Comparison of ENCODE assay signal across 23 cellular contexts in the genomic region with DNA sequence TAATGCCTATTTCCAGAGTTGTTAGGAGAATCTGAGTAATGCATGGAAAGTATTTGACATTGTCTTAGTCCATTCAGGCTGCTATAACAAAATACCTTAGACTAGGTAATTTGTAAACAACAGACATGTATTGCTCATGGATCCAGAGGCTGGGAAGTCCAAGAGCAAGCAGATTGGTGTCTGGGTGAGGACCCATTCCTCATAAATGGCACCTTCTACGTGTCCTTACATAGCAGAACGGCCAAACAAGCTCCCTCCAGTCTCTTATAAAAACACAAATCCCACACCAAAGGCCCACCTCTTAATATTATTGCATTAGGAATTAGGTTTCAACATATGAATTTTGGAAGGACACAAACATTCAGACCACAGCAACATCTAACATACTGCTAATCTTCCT. TPM values are rescaled to one million over a fixed set of nuclear protein-coding genes. Genes with fewer than 3 reads are reported as not detected.
DNase-seq lines count a peak whose midpoint lies in the region; ATAC-seq, FAIRE-seq and TF ChIP-seq lines count a peak whose summit lies in the region.
"Had no signal": no experiment of that assay in that cellular context is flagged by ENCODE, and none has a peak within 500 bp of the region (broad histone marks: within the 10 kb centered on the region; RNA-seq: fewer than 3 reads in every experiment).

No MANE protein-coding gene starts in this region.

- in situ Hi-C loops in mammary epithelial cell (cut with MboI; ENCODE audit: low sequenced_read_pairs in 2 of 2) (no loop called here), HepG2 (cut with HindIII; ENCODE audit: extremely low pct_ligation_motif_present, low pct_unique_long_range_greater_than_20kb) (no loop called here), transverse colon (cut with MboI; ENCODE audit: low pct_ligation_motif_present in 1 of 4, low pct_unique_long_range_greater_than_20kb in 1 of 4, low sequenced_read_pairs in 3 of 4) (no loop called here)

- H3K9me3 ChIP-seq in breast epithelium, result no peaks in the 10 kb centered on the region
- no peaks in the 10 kb centered on the region for H3K9me3 ChIP-seq in mammary epithelial cell (replicated peaks; ENCODE audit: insufficient read depth, low read length)
- no peaks in the 10 kb centered on the region for H3K9me3 ChIP-seq in HepG2 (ENCODE audit: low read length)
- no peaks in the 10 kb centered on the region for H3K9me3 ChIP-seq in right lobe of liver
- no peaks in the 10 kb centered on the region for H3K9me3 ChIP-seq in transverse colon
- H3K9me3 ChIP-seq: Caco-2 had no signal

- H3K4me2 ChIP-seq in mammary epithelial cell (ENCODE audit: insufficient read depth, low read depth, low read length), result no peak overlapping the region
- H3K4me2 ChIP-seq in HepG2 (ENCODE audit: low read depth, low read length), result no peak overlapping the region
- H3K4me2 ChIP-seq: GM23338 had no signal

- CTCF ChIA-PET in mammary epithelial cell (lab: Charles Lee; ENCODE audit: low non-redundant PET) (no interaction called here), HepG2 (lab: Yijun Ruan, JAX; ENCODE audit: low intra/inter-chr PET ratio, low total read pairs) (no interaction called here)

- TF ChIP-seq EP300 in HepG2 (IDR thresholded peaks at IDR 0.05; ENCODE audit: low read depth in 2 of 2, low read length in 2 of 2) (no peak), HepG2 (CRISPR knock-in tag; IDR thresholded peaks at IDR 0.05; ENCODE audit: borderline replicate concordance) (no peak), transverse colon (IDR thresholded peaks at IDR 0.05; ENCODE audit: low read depth) (no peak)

- H3K27me3 Mint-ChIP-seq in mesothelial cell of epicardium (ENCODE audit: low read depth), result no peaks in the 10 kb centered on the region
- H3K27me3 Mint-ChIP-seq: B cell; CD4-positive, CD25-positive, alpha-beta regulatory T cell had no signal

- no peak for TF ChIP-seq CTCF in breast epithelium (IDR thresholded peaks at IDR 0.05)
- TF ChIP-seq CTCF in mammary epithelial cell (conservative IDR thresholded peaks at IDR 0.05 in 1 of 2, IDR thresholded peaks at IDR 0.05 in 1 of 2; ENCODE audit: extremely low read depth in 1 of 2, insufficient read depth in 1 of 2, low read depth in 1 of 2, low read length in 2 of 2), result no peak
- TF ChIP-seq CTCF in HepG2 (CRISPR knock-in tag; IDR thresholded peaks at IDR 0.05), result no peak
- no peak for TF ChIP-seq CTCF in right lobe of liver (IDR thresholded peaks at IDR 0.05)
- TF ChIP-seq CTCF in mesothelial cell of epicardium (IDR thresholded peaks at IDR 0.05; ENCODE audit: unreplicated experiment), result no peak
- no peak for TF ChIP-seq CTCF in transverse colon (IDR thresholded peaks at IDR 0.05)

- 97% methylated on average over 2 of the region's 2 CpGs for WGBS in mammary epithelial cell (ENCODE audit: low coverage, missing lambda C conversion rate)
- WGBS in HepG2 (ENCODE audit: low lambda C conversion rate), result 3% methylated on average over 2 of the region's 2 CpGs
- WGBS in right lobe of liver (ENCODE audit: insufficient coverage, low coverage, low lambda C conversion rate, missing lambda C conversion rate), result 79% methylated on average over 2 of the region's 2 CpGs
- WGBS in transverse colon (ENCODE audit: low coverage in 1 of 2), 2 donors, result 89 to 100% methylated on average over 2 of the region's 2 CpGs

- DNase-seq in breast epithelium (ENCODE audit: low spot score in 2 of 2), result no peak
- DNase-seq in mammary epithelial cell, result no peak
- DNase-seq in HepG2 (ENCODE audit: low spot score), result no peak
- no peak for DNase-seq in right lobe of liver
- DNase-seq in mesothelial cell of epicardium (ENCODE audit: low spot score in 2 of 2, unreplicated experiment in 2 of 2), result no peak
- DNase-seq in transverse colon, result no peak
- no peak for DNase-seq in substantia nigra (lab: John Stamatoyannopoulos, UW)
- DNase-seq: Caco-2; CD4-positive, CD25-positive, alpha-beta regulatory T cell; CD8-positive, alpha-beta T cell; DMS153; DND-41; H9; HFFc6 had no signal

- H2AFZ ChIP-seq in mammary epithelial cell (ENCODE audit: low read depth, low read length) (no peak overlapping the region), HepG2 (ENCODE audit: low read length) (no peak overlapping the region)
- H2AFZ ChIP-seq: GM23338 had no signal

- ATAC-seq in HepG2, result no peak
- no peak for ATAC-seq in right lobe of liver
- no peak for ATAC-seq in GM21526 (IDR thresholded peaks at IDR 0.05; ENCODE audit: low FRiP score, unreplicated experiment)
- ATAC-seq: CD8-positive, alpha-beta T cell; GM23338; HCT116 had no signal

- peak overlapping the region; percentile 81 to 85 for H3K27ac ChIP-seq in breast epithelium
- no peak overlapping the region for H3K27ac ChIP-seq in mammary epithelial cell (ENCODE audit: insufficient read depth, low read depth, low read length)
- H3K27ac ChIP-seq in HepG2 (ENCODE audit: extremely low read length, insufficient read depth, low read length), result no peak overlapping the region
- no peak overlapping the region for H3K27ac ChIP-seq in right lobe of liver
- H3K27ac ChIP-seq in transverse colon, result peak overlapping the region; percentile 62 to 77 (median 70)
- H3K27ac ChIP-seq in substantia nigra (ENCODE audit: low read depth, low read length, poor library complexity, severe bottlenecking), result no peak overlapping the region
- H3K27ac ChIP-seq: 22Rv1, BLaER1 had no signal

- H4K20me1 ChIP-seq in mammary epithelial cell (ENCODE audit: insufficient read depth, low read length) (no peaks in the 10 kb centered on the region), HepG2 (ENCODE audit: insufficient read depth, low read length) (no peaks in the 10 kb centered on the region)
- H4K20me1 ChIP-seq: BLaER1 had no signal

- BruUV-seq in mammary epithelial cell (replicated peaks; lab: Mats Ljungman, UMichigan) (no TSS peak), HepG2 (replicated peaks; lab: Mats Ljungman, UMichigan) (no TSS peak)

- no peak for FAIRE-seq in HepG2 (lab: Jason Lieb, UNC)
- FAIRE-seq: A204.1, G401.6, GM12892 had no signal

- H3K4me1 ChIP-seq in breast epithelium, result peaks cover 0 to 9% of the 10 kb centered on the region in 2 donors
- H3K4me1 ChIP-seq in mammary epithelial cell (ENCODE audit: insufficient read depth, low read length), result peaks cover 14% of the 10 kb centered on the region
- no peaks in the 10 kb centered on the region for H3K4me1 ChIP-seq in HepG2 (ENCODE audit: insufficient read depth, low read length)
- no peaks in the 10 kb centered on the region for H3K4me1 ChIP-seq in right lobe of liver
- peaks cover 16 to 42% (median 23%) of the 10 kb centered on the region in 4 donors for H3K4me1 ChIP-seq in transverse colon
- H3K4me1 ChIP-seq: Caco-2 had no signal

- no peak overlapping the region for H3K4me3 ChIP-seq in breast epithelium
- H3K4me3 ChIP-seq in mammary epithelial cell (replicated peaks in 1 of 3; ENCODE audit: insufficient read depth in 1 of 3, low read depth in 2 of 3, low read length in 3 of 3), result no peak overlapping the region
- H3K4me3 ChIP-seq in HepG2 (replicated peaks in 1 of 3; ENCODE audit: insufficient read depth in 1 of 3, low read depth in 2 of 3, low read length in 3 of 3), result no peak overlapping the region
- no peak overlapping the region for H3K4me3 ChIP-seq in right lobe of liver
- no peak overlapping the region for H3K4me3 ChIP-seq in transverse colon
- H3K4me3 ChIP-seq: BLaER1, GM23338 had no signal

- TF ChIP-seq RAD21 in HepG2 (CRISPR knock-in tag; IDR thresholded peaks at IDR 0.05), result no peak

- H3K27me3 ChIP-seq in breast epithelium (no peaks in the 10 kb centered on the region), mammary epithelial cell (ENCODE audit: insufficient read depth, low read length) (no peaks in the 10 kb centered on the region), HepG2 (ENCODE audit: control insufficient read depth in 1 of 2, insufficient read depth in 2 of 2, low read length in 2 of 2) (no peaks in the 10 kb centered on the region; a peak in 2 of 5 replicates), right lobe of liver (no peaks in the 10 kb centered on the region), transverse colon (no peaks in the 10 kb centered on the region)
- H3K27me3 ChIP-seq: BLaER1 had no signal

- no peak overlapping the region for H3K9ac ChIP-seq in mammary epithelial cell (ENCODE audit: insufficient read depth, low read length)
- no peak overlapping the region for H3K9ac ChIP-seq in HepG2 (ENCODE audit: insufficient read depth, low read depth, low read length)
- H3K9ac ChIP-seq: BLaER1 had no signal

- no peak overlapping the region for H3K4me3 Mint-ChIP-seq in mesothelial cell of epicardium
- H3K4me3 Mint-ChIP-seq: B cell; CD4-positive, CD25-positive, alpha-beta regulatory T cell; CD8-positive, alpha-beta T cell; GM23338; H9; HFFc6 had no signal

- H3K9me3 Mint-ChIP-seq in mesothelial cell of epicardium, result peaks cover 8% of the 10 kb centered on the region
- H3K9me3 Mint-ChIP-seq: HFFc6 had no signal

- H3K36me3 ChIP-seq in breast epithelium (no peaks in the 10 kb centered on the region), mammary epithelial cell (ENCODE audit: insufficient read depth, low read length) (no peaks in the 10 kb centered on the region), HepG2 (replicated peaks in 1 of 2; ENCODE audit: control insufficient read depth in 1 of 2, insufficient read depth in 2 of 2, low read length in 2 of 2) (no peaks in the 10 kb centered on the region; a peak in 1 of 5 replicates), right lobe of liver (no peaks in the 10 kb centered on the region), transverse colon (no peaks in the 10 kb centered on the region)

- peaks cover 18% of the 10 kb centered on the region for H3K79me2 ChIP-seq in mammary epithelial cell (ENCODE audit: insufficient read depth, low read length)
- no peaks in the 10 kb centered on the region for H3K79me2 ChIP-seq in HepG2 (ENCODE audit: insufficient read depth, low read length)

- POLR2A ChIA-PET in HepG2 (lab: Yijun Ruan, JAX), result no interaction called here

- TF ChIP-seq POLR2A in breast epithelium (IDR thresholded peaks at IDR 0.05), result no peak
- no peak for TF ChIP-seq POLR2A in HepG2 (IDR thresholded peaks at IDR 0.05; ENCODE audit: insufficient read depth in 1 of 2, low read depth in 2 of 2, low read length in 2 of 2)
- no peak for TF ChIP-seq POLR2A in right lobe of liver (IDR thresholded peaks at IDR 0.05)
- TF ChIP-seq POLR2A in transverse colon (IDR thresholded peaks at IDR 0.05), result no peak

- H3K36me3 Mint-ChIP-seq in mesothelial cell of epicardium, result peaks cover 22% of the 10 kb centered on the region

- peak overlapping the region; percentile 8 for H3K27ac Mint-ChIP-seq in mesothelial cell of epicardium
- H3K27ac Mint-ChIP-seq: B cell; CD8-positive, alpha-beta T cell; GM23338; H9; HFFc6 had no signal

- intact Hi-C loops in breast epithelium (cut with DNase I; ENCODE audit: low total_unique reads) (no loop called here), mammary epithelial cell (cut with micrococcal nuclease) (no loop called here), HepG2 (cut with micrococcal nuclease; ENCODE audit: unreplicated experiment) (no loop called here), right lobe of liver (cut with DNase I) (no loop called here), transverse colon (cut with DNase I; ENCODE audit: low total_unique reads) (no loop called here)

- H3K4me1 Mint-ChIP-seq in mesothelial cell of epicardium, result peaks cover 12% of the 10 kb centered on the region
- H3K4me1 Mint-ChIP-seq: B cell had no signal

- dilution Hi-C loops in mammary epithelial cell (cut with HindIII; ENCODE audit: low sequenced_read_pairs), result no loop called here

RNA-seq across cellular contexts. Expression of a gene that starts 30.2 kb away (rescaled TPM):
- total RNA-seq in breast epithelium, result 10 to 100 TPM; 10.9 to 38.6 (median 26.2) TPM
- total RNA-seq in mammary epithelial cell, result 1 to 10 TPM; 2.3 to 8.2 TPM
- 4.6 TPM for polyA plus RNA-seq in mammary epithelial cell
- polyA minus RNA-seq in mammary epithelial cell, result 12.7 TPM
- total RNA-seq in HepG2 (2016; rRNA removed; fragmentation: Illumina TruSeq; extraction: Trizol), result not detected in 2 replicates
- total RNA-seq in HepG2 (2016; cell fraction: cytosol; rRNA removed; fragmentation: Illumina TruSeq; extraction: Trizol; ENCODE audit: low read depth), result not detected in 2 replicates
- total RNA-seq in HepG2 (2016; cell fraction: insoluble cytoplasmic fraction; rRNA removed; fragmentation: Illumina TruSeq; extraction: Trizol), result 0.06 TPM in 1 of 2 replicates, not detected in the other
- total RNA-seq in HepG2 (2016; cell fraction: membrane; rRNA removed; fragmentation: Illumina TruSeq; extraction: Trizol), result not detected in 2 replicates
- not detected in 2 replicates for total RNA-seq in HepG2 (2016; cell fraction: nucleus; rRNA removed; fragmentation: Illumina TruSeq; extraction: Trizol)
- 0.04 TPM in 1 of 2 replicates, not detected in the other for polyA plus RNA-seq in HepG2 (2011; rRNA removed)
- polyA plus RNA-seq in HepG2 (2011; cell fraction: cytosol; rRNA removed), result not detected in 2 replicates
- polyA plus RNA-seq in HepG2 (2011; cell fraction: nucleus; rRNA removed), result not detected in 2 replicates
- not detected in 2 replicates for polyA plus RNA-seq in HepG2 (2012)
- polyA plus RNA-seq in HepG2 (2016; cell fraction: cytosol; fragmentation: Illumina TruSeq; extraction: Trizol; ENCODE audit: low read depth), result not detected in 2 replicates
- not detected in 2 replicates for polyA plus RNA-seq in HepG2 (2016; cell fraction: insoluble cytoplasmic fraction; fragmentation: Illumina TruSeq; extraction: Trizol; ENCODE audit: low read depth)
- not detected in 2 replicates for polyA plus RNA-seq in HepG2 (2016; cell fraction: membrane; fragmentation: Illumina TruSeq; extraction: Trizol; ENCODE audit: low read depth)
- polyA plus RNA-seq in HepG2 (2016; cell fraction: nucleus; fragmentation: Illumina TruSeq; extraction: Trizol; ENCODE audit: insufficient read depth, low read depth), result not detected in 2 replicates
- polyA minus RNA-seq in HepG2 (2011; rRNA and poly(A)+ RNA removed; ENCODE audit: low replicate concordance), result 13.9 TPM in 1 of 2 replicates, not detected in the other
- polyA minus RNA-seq in HepG2 (2011; cell fraction: cytosol; rRNA and poly(A)+ RNA removed), result not detected in 2 replicates
- polyA minus RNA-seq in HepG2 (2011; cell fraction: nucleus; rRNA and poly(A)+ RNA removed), result not detected in 2 replicates
- total RNA-seq in right lobe of liver, result 10 to 100 TPM in 1 of 6 experiments, 1 to 10 TPM in 5; 3.6 to 10.0 (median 5.9) TPM
- total RNA-seq in mesothelial cell of epicardium, result 23.5 to 24.6 TPM (median 24.5 TPM) in 3 replicates
- 10 to 100 TPM; 10.3 to 85.3 (median 66.5) TPM for total RNA-seq in transverse colon

Comparison
In these comparisons a context has a peak if more than half of its experiments do, and no peak if none do; other contexts are left out.
1. H3K27ac ChIP-seq: peak in breast epithelium (2 of 2) and transverse colon (4 of 4); none in mammary epithelial cell (single experiment), HepG2 (single experiment), right lobe of liver (0 of 3) and substantia nigra (single experiment).